ENCODE assay signal across 8 cellular contexts in the genomic region with DNA sequence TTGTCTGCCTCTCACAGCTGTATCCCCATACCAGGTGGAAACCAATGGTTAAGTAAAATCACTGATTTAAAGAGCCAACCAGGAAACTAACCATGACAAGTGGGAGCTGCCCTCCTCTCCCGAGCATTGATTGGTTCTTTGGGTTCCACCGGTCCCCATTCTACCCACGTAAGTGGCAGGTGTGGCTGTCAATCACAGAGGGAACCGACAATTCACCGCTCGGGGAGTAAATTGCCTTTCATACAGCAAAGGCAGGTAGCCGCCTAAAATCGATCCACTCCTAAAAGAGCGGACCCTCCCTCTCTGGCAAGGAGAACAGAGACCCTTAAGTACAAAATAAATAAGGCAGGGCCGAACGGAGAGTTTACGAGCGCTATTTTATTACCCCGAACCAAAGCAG. TPM values are rescaled to one million over a fixed set of nuclear protein-coding genes. Genes with fewer than 3 reads are reported as not detected.
A peak's percentile ranks its signal among the peaks of the same experiment; 100 is the strongest.
DNase-seq lines count a peak whose midpoint lies in the region; ATAC-seq and TF ChIP-seq lines count a peak whose summit lies in the region.

No MANE protein-coding gene starts in this region.

- H3F3A ChIP-seq in smooth muscle cell (ENCODE audit: low read depth), result peaks cover 10% of the 10 kb centered on the region

- H3K27me3 Mint-ChIP-seq in central memory CD8-positive, alpha-beta T cell, result peaks cover 87% of the 10 kb centered on the region

- CTCF ChIA-PET in Panc1 (lab: Charles Lee), result no interaction called here

- no peaks in the 10 kb centered on the region for H3K36me3 Mint-ChIP-seq in central memory CD8-positive, alpha-beta T cell (ENCODE audit: insufficient read depth)

- no peak overlapping the region for H3K27ac ChIP-seq in Panc1 (ENCODE audit: low read length)
- H3K27ac ChIP-seq in smooth muscle cell (ENCODE audit: low read depth), result no peak overlapping the region

- H3K4me3 ChIP-seq in Panc1 (ENCODE audit: low read depth in 2 of 2, low read length in 2 of 2) (peak overlapping the region; percentile 43 to 47), smooth muscle cell (peak overlapping the region; percentile 80)

- H3K4me3 Mint-ChIP-seq in central memory CD8-positive, alpha-beta T cell, result peak overlapping the region; percentile 25

- no peak overlapping the region for H3K9ac ChIP-seq in smooth muscle cell (ENCODE audit: low read depth)

- ATAC-seq in Panc1, result peak; percentile 87
- no peak for ATAC-seq in central memory CD8-positive, alpha-beta T cell (replicated peaks; ENCODE audit: extremely low read depth, poor library complexity, severe bottlenecking)
- ATAC-seq in GM18861 (IDR thresholded peaks at IDR 0.05; ENCODE audit: unreplicated experiment), result no peak
- ATAC-seq in HG03378 (IDR thresholded peaks at IDR 0.05; ENCODE audit: unreplicated experiment), result no peak

- H3K36me3 ChIP-seq in Panc1 (ENCODE audit: control insufficient read depth, insufficient read depth, low read length), result no peaks in the 10 kb centered on the region
- H3K36me3 ChIP-seq in smooth muscle cell (ENCODE audit: low read depth), result no peaks in the 10 kb centered on the region

- WGBS in smooth muscle cell (ENCODE audit: low lambda C conversion rate), result 2% methylated on average over 14 of the region's 14 CpGs

- TF ChIP-seq CTCF in Panc1 (IDR thresholded peaks at IDR 0.05), result no peak
- no peak for TF ChIP-seq CTCF in smooth muscle cell (IDR thresholded peaks at IDR 0.05; ENCODE audit: borderline replicate concordance, insufficient read depth, poor library complexity, severe bottlenecking)

- in situ Hi-C loops in Panc1 (cut with HindIII; ENCODE audit: low pct_unique_long_range_greater_than_20kb, low sequenced_read_pairs), result no loop called here

- no peaks in the 10 kb centered on the region for H4K20me1 ChIP-seq in smooth muscle cell (ENCODE audit: low read depth)

- H3K27me3 ChIP-seq in Panc1 (ENCODE audit: control insufficient read depth, insufficient read depth, low read length) (peaks cover 16% of the 10 kb centered on the region), smooth muscle cell (ENCODE audit: low read depth) (peaks cover 28% of the 10 kb centered on the region)

- H3K9me3 Mint-ChIP-seq in central memory CD8-positive, alpha-beta T cell, result no peaks in the 10 kb centered on the region

- no peak overlapping the region for H3K27ac Mint-ChIP-seq in central memory CD8-positive, alpha-beta T cell (ENCODE audit: low read depth)

- H2AFZ ChIP-seq in smooth muscle cell (ENCODE audit: low read depth), result peak overlapping the region; percentile 94

- H3K4me1 Mint-ChIP-seq in central memory CD8-positive, alpha-beta T cell, result no peaks in the 10 kb centered on the region

- intact Hi-C loops in Panc1 (cut with micrococcal nuclease; ENCODE audit: unreplicated experiment), result no loop called here

- BruUV-seq in Panc1 (replicated peaks; lab: Mats Ljungman, UMichigan), result no TSS peak

- POLR2A ChIA-PET in Panc1 (lab: Charles Lee), result interaction anchor here (0.6 kb wide), 1 partner anchor 18 kb away, joined by 6 read pairs; no protein-coding TSS in a partner anchor

- peak overlapping the region; percentile 99 for H3K4me2 ChIP-seq in smooth muscle cell

- no peaks in the 10 kb centered on the region for H3K9me3 ChIP-seq in Panc1 (ENCODE audit: control insufficient read depth, insufficient read depth, low read depth, low read length)
- H3K9me3 ChIP-seq in smooth muscle cell (replicated peaks; ENCODE audit: low read depth), result no peaks in the 10 kb centered on the region

- no peaks in the 10 kb centered on the region for H3K79me2 ChIP-seq in smooth muscle cell (ENCODE audit: low read depth)

- H3K4me1 ChIP-seq in Panc1 (ENCODE audit: control insufficient read depth, insufficient read depth, low read length) (no peaks in the 10 kb centered on the region), smooth muscle cell (ENCODE audit: low read depth) (peaks cover 5% of the 10 kb centered on the region)

- DNase-seq in DMS114 treated with DMSO at 0.1 percent for 48 hours (lab: John Stamatoyannopoulos, UW; ENCODE audit: unreplicated experiment), result peak; percentile 49
- peak; percentile 85 for DNase-seq in HT1080 (ENCODE audit: low read depth)
- DNase-seq in Panc1 (ENCODE audit: low read depth, low spot score), result no peak
- no peak for DNase-seq in central memory CD8-positive, alpha-beta T cell (ENCODE audit: low spot score in 2 of 2)
- DNase-seq in iris pigment epithelial cell (ENCODE audit: low read depth), result peak; percentile 90
- no peak for DNase-seq in smooth muscle cell (lab: John Stamatoyannopoulos, UW; ENCODE audit: unreplicated experiment)

RNA-seq across cellular contexts. Expression of a gene that starts 1.2 kb away (rescaled TPM):
- total RNA-seq in HT1080 (2014; rRNA removed; shearing (Covaris generic)), result 0.37 and 0.59 TPM in 2 replicates
- 0.44 and 0.97 TPM in 2 replicates for polyA plus RNA-seq in HT1080 (2015; cell fraction: cytosol; rRNA removed)
- polyA plus RNA-seq in HT1080 (2015; cell fraction: nucleus; rRNA removed), result 0.05 and 0.27 TPM in 2 replicates
- total RNA-seq in Panc1 (2021; ENCODE audit: unreplicated experiment) (0.33 TPM), smooth muscle cell (1.1 and 2.2 TPM in 2 replicates)
- polyA plus RNA-seq in Panc1 (2012; ENCODE audit: insufficient read length), result not detected
- polyA plus RNA-seq in smooth muscle cell, result 1.0 TPM in 1 of 2 replicates, not detected in the other

Comparison
In these comparisons a context has a peak if more than half of its experiments do, and no peak if none do; other contexts are left out.
1. DNase-seq: peak in DMS114 treated with DMSO at 0.1 percent for 48 hours (single experiment), HT1080 (single experiment) and iris pigment epithelial cell (single experiment); none in Panc1 (single experiment), central memory CD8-positive, alpha-beta T cell (0 of 2) and smooth muscle cell (single experiment).